22 cellular contexts compared by ENCODE assay signal in the genomic region with DNA sequence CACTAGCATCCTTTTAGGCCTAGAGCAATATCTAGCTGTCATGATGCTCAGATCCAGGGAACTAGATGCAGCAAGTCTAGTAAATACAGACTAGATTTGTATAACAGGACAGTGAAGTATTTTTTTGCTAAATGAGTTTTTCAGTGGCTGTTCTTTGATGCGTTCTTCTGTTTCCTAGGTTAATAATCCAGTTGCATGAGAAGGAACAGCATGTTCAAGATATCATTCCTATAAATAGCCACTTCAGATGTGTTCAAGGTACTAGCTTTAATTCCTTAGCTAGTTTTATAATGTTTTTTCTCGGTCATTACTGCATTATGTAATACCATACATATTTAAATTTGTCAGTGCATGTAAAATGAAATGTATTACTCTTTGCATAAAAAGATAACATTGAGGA. TPM values are rescaled to one million over a fixed set of nuclear protein-coding genes. Genes with fewer than 3 reads are reported as not detected.
DNase-seq lines count a peak whose midpoint lies in the region; ATAC-seq, FAIRE-seq and TF ChIP-seq lines count a peak whose summit lies in the region.
"Had no signal": no experiment of that assay in that cellular context is flagged by ENCODE, and none has a peak within 500 bp of the region (broad histone marks: within the 10 kb centered on the region; RNA-seq: fewer than 3 reads in every experiment).

No MANE protein-coding gene starts in this region.

- H3K9me2 ChIP-seq in hepatocyte (replicated peaks; ENCODE audit: insufficient read depth): no peaks in the 10 kb centered on the region

- ATAC-seq in stimulated activated memory B cell treated with anti-CD40 and anti-IgM and Interleukin-4, amounts not matched to agents 10 μg/mL and 1 μg/mL and 100 μg/mL, for 72 hours: no peak
- ATAC-seq: PC-3, Right ventricle myocardium inferior, SK-N-SH treated with all-trans-retinoic acid at 6 μM for 48 hours had no signal

- no peak overlapping the region for H3K9ac ChIP-seq in skeletal muscle tissue (ENCODE audit: low read depth in 1 of 3, low read length in 3 of 3)
- H3K9ac ChIP-seq: BLaER1 had no signal

- H3K36me3 ChIP-seq in hepatocyte (replicated peaks; ENCODE audit: insufficient read depth, low read depth) (no peaks in the 10 kb centered on the region), skeletal muscle tissue (ENCODE audit: control insufficient read depth in 3 of 3, insufficient read depth in 3 of 3, low read length in 3 of 3) (peaks cover 0 to 9% (median 3%) of the 10 kb centered on the region in 3 donors)
- H3K36me3 ChIP-seq: SJCRH30 had no signal

- H2AFZ ChIP-seq in hepatocyte: no peak overlapping the region

- FAIRE-seq in GM12891 (lab: Jason Lieb, UNC): peak; percentile 43
- FAIRE-seq: GM19239 had no signal

- H3K9me3 ChIP-seq in hepatocyte (ENCODE audit: low read depth) (peaks cover under 1% of the 10 kb centered on the region), skeletal muscle tissue (ENCODE audit: control insufficient read depth in 3 of 3, low read length in 3 of 3) (no peaks in the 10 kb centered on the region)
- H3K9me3 ChIP-seq: BLaER1, SJCRH30 had no signal

- DNase-seq in GM12891 (ENCODE audit: insufficient read length, low spot score) (no peak), hepatocyte (ENCODE audit: low spot score) (no peak), NCI-H146 treated with DMSO at 0.1 percent for 48 hours (lab: John Stamatoyannopoulos, UW; ENCODE audit: unreplicated experiment) (no peak), NCI-H2171 (lab: John Stamatoyannopoulos, UW) (no peak)
- DNase-seq: CD4-positive, CD25-positive, alpha-beta regulatory T cell; HCEC 1CT; Kasumi-1; NCI-H1092 treated with DMSO at 0.1 percent for 48 hours; NCI-H1436; NCI-H187 treated with DMSO at 0.1 percent for 48 hours; NCI-H524 treated with DMSO at 0.1 percent for 48 hours; NCI-H774; NK-92 treated with Interleukin-12 subunit alpha and Interleukin-12 subunit beta, amount 100 ng/mL, for 24 hours; PC-3; SJCRH30 had no signal

- peaks cover 2% of the 10 kb centered on the region for H3K4me1 Mint-ChIP-seq in stimulated activated memory B cell treated with anti-CD40 and anti-IgM and Interleukin-4, amounts not matched to agents 10 μg/mL and 1 μg/mL and 100 μg/mL, for 72 hours

- no peaks in the 10 kb centered on the region for H3K9me3 Mint-ChIP-seq in stimulated activated memory B cell treated with anti-CD40 and anti-IgM and Interleukin-4, amounts not matched to agents 10 μg/mL and 1 μg/mL and 100 μg/mL, for 72 hours
- H3K9me3 Mint-ChIP-seq: CD4-positive, CD25-positive, alpha-beta regulatory T cell had no signal

- no peak overlapping the region for H3K27ac Mint-ChIP-seq in stimulated activated memory B cell treated with anti-CD40 and anti-IgM and Interleukin-4, amounts not matched to agents 10 μg/mL and 1 μg/mL and 100 μg/mL, for 72 hours
- H3K27ac Mint-ChIP-seq: CD4-positive, CD25-positive, alpha-beta regulatory T cell had no signal

- H3K36me3 Mint-ChIP-seq in stimulated activated memory B cell treated with anti-CD40 and anti-IgM and Interleukin-4, amounts not matched to agents 10 μg/mL and 1 μg/mL and 100 μg/mL, for 72 hours: no peaks in the 10 kb centered on the region
- H3K36me3 Mint-ChIP-seq: CD4-positive, CD25-positive, alpha-beta regulatory T cell had no signal

- H3K4me1 ChIP-seq in hepatocyte (ENCODE audit: insufficient read depth): no peaks in the 10 kb centered on the region
- H3K4me1 ChIP-seq in skeletal muscle tissue (ENCODE audit: control insufficient read depth in 3 of 3, insufficient read depth in 3 of 3, low read length in 3 of 3): peaks cover 7 to 16% (median 8%) of the 10 kb centered on the region in 3 donors
- H3K4me1 ChIP-seq: SJCRH30 had no signal

- no peak overlapping the region for H3K4me2 ChIP-seq in hepatocyte
- H3K4me2 ChIP-seq: BLaER1 had no signal

- H3K27me3 Mint-ChIP-seq in stimulated activated memory B cell treated with anti-CD40 and anti-IgM and Interleukin-4, amounts not matched to agents 10 μg/mL and 1 μg/mL and 100 μg/mL, for 72 hours: no peaks in the 10 kb centered on the region

- H3K4me3 ChIP-seq in hepatocyte (no peak overlapping the region), skeletal muscle tissue (ENCODE audit: low read length in 3 of 3) (no peak overlapping the region)
- H3K4me3 ChIP-seq: BLaER1, SJCRH30 had no signal

- peaks cover 6% of the 10 kb centered on the region for H3K79me2 ChIP-seq in hepatocyte

- H3K4me3 Mint-ChIP-seq in stimulated activated memory B cell treated with anti-CD40 and anti-IgM and Interleukin-4, amounts not matched to agents 10 μg/mL and 1 μg/mL and 100 μg/mL, for 72 hours: no peak overlapping the region
- H3K4me3 Mint-ChIP-seq: CD4-positive, CD25-positive, alpha-beta regulatory T cell had no signal

- H4K20me1 ChIP-seq in hepatocyte (ENCODE audit: insufficient read depth, poor library complexity, severe bottlenecking): no peaks in the 10 kb centered on the region

- TF ChIP-seq CTCF in hepatocyte (IDR thresholded peaks at IDR 0.05; ENCODE audit: poor library complexity): no peak

- H3K27me3 ChIP-seq in hepatocyte (no peaks in the 10 kb centered on the region), skeletal muscle tissue (ENCODE audit: control insufficient read depth in 3 of 3, insufficient read depth in 3 of 3, low read length in 3 of 3) (no peaks in the 10 kb centered on the region)
- H3K27me3 ChIP-seq: SJCRH30 had no signal

- peak overlapping the region; percentile 7 for H3K27ac ChIP-seq in angular gyrus (ENCODE audit: low read depth, low read length)
- peak overlapping the region; percentile 23 for H3K27ac ChIP-seq in hepatocyte
- H3K27ac ChIP-seq in skeletal muscle tissue (ENCODE audit: low read depth, low read length): peak overlapping the region; percentile 10
- H3K27ac ChIP-seq: BLaER1, SJCRH30 had no signal

- 69% methylated on average over 2 of the region's 2 CpGs for WGBS in hepatocyte (ENCODE audit: low lambda C conversion rate, missing lambda C conversion rate)

- no peak for TF ChIP-seq POLR2A in GM12891 (IDR thresholded peaks at IDR 0.05; ENCODE audit: low read depth, low read length)

TF ChIP-seq in GM12891, 5 proteins besides CTCF, POLR2A, EP300 and RAD21:
- TF ChIP-seq TAF1 (IDR thresholded peaks at IDR 0.05; ENCODE audit: low read depth, low read length) (no peak), PAX5 (IDR thresholded peaks at IDR 0.05; ENCODE audit: insufficient read depth, low read length, severe bottlenecking) (no peak), POU2F2 (IDR thresholded peaks at IDR 0.05; ENCODE audit: low read depth, low read length) (no peak), POLR2AphosphoS5 (IDR thresholded peaks at IDR 0.05; ENCODE audit: low read depth, low read length) (no peak), SPI1 (IDR thresholded peaks at IDR 0.05; ENCODE audit: low read depth, low read length) (no peak)

RNA-seq across cellular contexts. Expression of a gene that starts 4.7 kb away (rescaled TPM):
- 2.3 TPM for polyA plus RNA-seq in GM12891 (2012; ENCODE audit: low read depth, missing spikeins)
- total RNA-seq in hepatocyte: 18.4 and 21.6 TPM in 2 replicates
- 10.5 and 11.2 TPM in 2 replicates for polyA plus RNA-seq in hepatocyte
- total RNA-seq in skeletal muscle tissue: 8.4 TPM

RNA-seq across cellular contexts. Expression of a gene that starts 21.5 kb away (rescaled TPM):
- polyA plus RNA-seq in GM12891 (2012; ENCODE audit: low read depth, missing spikeins): 3.0 TPM
- total RNA-seq in hepatocyte (118 and 119 TPM in 2 replicates), skeletal muscle tissue (53.8 TPM)
- polyA plus RNA-seq in hepatocyte: 66.7 and 69.0 TPM in 2 replicates
